Comparison of ENCODE assay signal across 13 cellular contexts in genomic region chr15:32898991-32899613, GRCh38.
DNase-seq lines count a peak whose midpoint lies in the region; ATAC-seq and TF ChIP-seq lines count a peak whose summit lies in the region.
"Had no signal": no experiment of that assay in that cellular context is flagged by ENCODE, and none has a peak within 500 bp of the region (broad histone marks: within the 10 kb centered on the region; RNA-seq: fewer than 3 reads in every experiment).

No MANE protein-coding gene starts in this region.

- DNase-seq in NCI-H1092 treated with DMSO at 0.1 percent for 48 hours (lab: John Stamatoyannopoulos, UW), result peak; percentile 93
- peak; percentile 78 for DNase-seq in WTC11 (ENCODE audit: low spot score)
- DNase-seq in medulla oblongata (ENCODE audit: extremely low spot score), result peak; percentile 23
- no peak for DNase-seq in NOMO-1 (lab: John Stamatoyannopoulos, UW; ENCODE audit: unreplicated experiment in 2 of 2)
- no peak for DNase-seq in NCI-H187 treated with DMSO at 0.1 percent for 48 hours (lab: John Stamatoyannopoulos, UW)
- no peak for DNase-seq in kidney glomerular epithelial cell (lab: John Stamatoyannopoulos, UW)
- DNase-seq: activated CD8-positive, alpha-beta memory T cell treated with anti-CD3 and anti-CD28 coated beads, Interleukin-2, amount 50 U/mL, for 48 hours; foreskin keratinocyte; NCI-H446; SIG-M5 had no signal

- no peaks in the 10 kb centered on the region for H3K36me3 Mint-ChIP-seq in WTC11

- peak overlapping the region; percentile 83 for H3K27ac Mint-ChIP-seq in WTC11
- H3K27ac Mint-ChIP-seq: CD14-positive monocyte had no signal

- ATAC-seq in GM18868 (IDR thresholded peaks at IDR 0.05; ENCODE audit: unreplicated experiment), result peak; percentile 38
- ATAC-seq in WTC11, result peak; percentile 93
- no peak for ATAC-seq in HG03521 (IDR thresholded peaks at IDR 0.05; ENCODE audit: unreplicated experiment)
- ATAC-seq: foreskin keratinocyte had no signal

- H3K9me3 Mint-ChIP-seq in WTC11, result no peaks in the 10 kb centered on the region
- H3K9me3 Mint-ChIP-seq: CD14-positive monocyte had no signal

- peaks cover 42% of the 10 kb centered on the region for H3K4me1 Mint-ChIP-seq in WTC11

- TF ChIP-seq CTCF in WTC11 (IDR thresholded peaks at IDR 0.05), result no peak

- H3K4me3 Mint-ChIP-seq in WTC11, result peak overlapping the region; percentile 35
- H3K4me3 Mint-ChIP-seq: CD14-positive monocyte had no signal

- H3K27me3 Mint-ChIP-seq in WTC11 (ENCODE audit: low read depth), result peaks cover 23% of the 10 kb centered on the region

- CTCF ChIA-PET in WTC11 (lab: Charles Lee), result interaction anchor here (0.6 to 2.5 kb wide), 6 partner anchors 10 to 57 kb away, joined by 3 to 12 read pairs (median 5); no protein-coding TSS in a partner anchor

- POLR2A ChIA-PET in WTC11 (lab: Charles Lee), result no interaction called here

TF ChIP-seq in WTC11, 78 proteins besides CTCF, POLR2A, EP300 and RAD21 (continues in another document):
- TF ChIP-seq TEAD1 (CRISPR knock-in tag; IDR thresholded peaks at IDR 0.05) (peak; percentile 88; the same call in 1 of the 2 replicates), ZNF396 (CRISPR knock-in tag; IDR thresholded peaks at IDR 0.05; ENCODE audit: borderline replicate concordance) (no peak), CBFB (CRISPR knock-in tag; IDR thresholded peaks at IDR 0.05; ENCODE audit: low read depth) (0 out of 2 replicates have a peak, but pooled peaks have one; percentile 56), FOXP4 (CRISPR knock-in tag; IDR thresholded peaks at IDR 0.05) (peak; percentile 98), ZNF219 (CRISPR knock-in tag; IDR thresholded peaks at IDR 0.05; ENCODE audit: borderline replicate concordance) (peak; percentile 57; the same call in 1 of the 2 replicates), MYBL2 (CRISPR knock-in tag; IDR thresholded peaks at IDR 0.05) (peak; percentile 41; the same call in 1 of the 2 replicates), JUN (CRISPR knock-in tag; IDR thresholded peaks at IDR 0.05) (no peak), SP1 (CRISPR knock-in tag; conservative IDR thresholded peaks at IDR 0.05) (peak; percentile 70; the same call in 1 of the 2 replicates), ZNF416 (CRISPR knock-in tag; IDR thresholded peaks at IDR 0.05) (0 out of 2 replicates have a peak, but pooled peaks have one; percentile 38), ZMAT4 (CRISPR knock-in tag; IDR thresholded peaks at IDR 0.05) (no peak), CREM (CRISPR knock-in tag; IDR thresholded peaks at IDR 0.05) (no peak), ZNF121 (CRISPR knock-in tag; IDR thresholded peaks at IDR 0.05) (0 out of 2 replicates have a peak, but pooled peaks have one; percentile 35), ZNF423 (CRISPR knock-in tag; IDR thresholded peaks at IDR 0.05) (peak; percentile 100), ZNF263 (CRISPR knock-in tag; IDR thresholded peaks at IDR 0.05; ENCODE audit: low read depth) (no peak), GTF2I (CRISPR knock-in tag; conservative IDR thresholded peaks at IDR 0.05) (0 out of 2 replicates have a peak, but pooled peaks have one; percentile 46), KAT7 (CRISPR knock-in tag; IDR thresholded peaks at IDR 0.05; ENCODE audit: borderline replicate concordance) (0 out of 2 replicates have a peak, but pooled peaks have one; percentile 54), ZNF281 (CRISPR knock-in tag; IDR thresholded peaks at IDR 0.05) (0 out of 2 replicates have a peak, but pooled peaks have one; percentile 52), PRRX2 (CRISPR knock-in tag; IDR thresholded peaks at IDR 0.05) (no peak)
- TF ChIP-seq, protein P1, sequence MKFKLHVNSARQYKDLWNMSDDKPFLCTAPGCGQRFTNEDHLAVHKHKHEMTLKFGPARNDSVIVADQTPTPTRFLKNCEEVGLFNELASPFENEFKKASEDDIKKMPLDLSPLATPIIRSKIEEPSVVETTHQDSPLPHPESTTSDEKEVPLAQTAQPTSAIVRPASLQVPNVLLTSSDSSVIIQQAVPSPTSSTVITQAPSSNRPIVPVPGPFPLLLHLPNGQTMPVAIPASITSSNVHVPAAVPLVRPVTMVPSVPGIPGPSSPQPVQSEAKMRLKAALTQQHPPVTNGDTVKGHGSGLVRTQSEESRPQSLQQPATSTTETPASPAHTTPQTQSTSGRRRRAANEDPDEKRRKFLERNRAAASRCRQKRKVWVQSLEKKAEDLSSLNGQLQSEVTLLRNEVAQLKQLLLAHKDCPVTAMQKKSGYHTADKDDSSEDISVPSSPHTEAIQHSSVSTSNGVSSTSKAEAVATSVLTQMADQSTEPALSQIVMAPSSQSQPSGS (CRISPR knock-in tag; IDR thresholded peaks at IDR 0.05; ENCODE audit: borderline replicate concordance, low read depth), result no peak
- TF ChIP-seq, protein P2, sequence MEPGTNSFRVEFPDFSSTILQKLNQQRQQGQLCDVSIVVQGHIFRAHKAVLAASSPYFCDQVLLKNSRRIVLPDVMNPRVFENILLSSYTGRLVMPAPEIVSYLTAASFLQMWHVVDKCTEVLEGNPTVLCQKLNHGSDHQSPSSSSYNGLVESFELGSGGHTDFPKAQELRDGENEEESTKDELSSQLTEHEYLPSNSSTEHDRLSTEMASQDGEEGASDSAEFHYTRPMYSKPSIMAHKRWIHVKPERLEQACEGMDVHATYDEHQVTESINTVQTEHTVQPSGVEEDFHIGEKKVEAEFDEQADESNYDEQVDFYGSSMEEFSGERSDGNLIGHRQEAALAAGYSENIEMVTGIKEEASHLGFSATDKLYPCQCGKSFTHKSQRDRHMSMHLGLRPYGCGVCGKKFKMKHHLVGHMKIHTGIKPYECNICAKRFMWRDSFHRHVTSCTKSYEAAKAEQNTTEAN (CRISPR knock-in tag; IDR thresholded peaks at IDR 0.05), result peak; percentile 65; the same call in 1 of the 2 replicates
- TF ChIP-seq, protein P3, sequence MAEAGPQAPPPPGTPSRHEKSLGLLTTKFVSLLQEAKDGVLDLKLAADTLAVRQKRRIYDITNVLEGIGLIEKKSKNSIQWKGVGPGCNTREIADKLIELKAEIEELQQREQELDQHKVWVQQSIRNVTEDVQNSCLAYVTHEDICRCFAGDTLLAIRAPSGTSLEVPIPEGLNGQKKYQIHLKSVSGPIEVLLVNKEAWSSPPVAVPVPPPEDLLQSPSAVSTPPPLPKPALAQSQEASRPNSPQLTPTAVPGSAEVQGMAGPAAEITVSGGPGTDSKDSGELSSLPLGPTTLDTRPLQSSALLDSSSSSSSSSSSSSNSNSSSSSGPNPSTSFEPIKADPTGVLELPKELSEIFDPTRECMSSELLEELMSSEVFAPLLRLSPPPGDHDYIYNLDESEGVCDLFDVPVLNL (CRISPR knock-in tag; IDR thresholded peaks at IDR 0.05; ENCODE audit: borderline replicate concordance, low read depth), result no peak
- TF ChIP-seq, protein P4, sequence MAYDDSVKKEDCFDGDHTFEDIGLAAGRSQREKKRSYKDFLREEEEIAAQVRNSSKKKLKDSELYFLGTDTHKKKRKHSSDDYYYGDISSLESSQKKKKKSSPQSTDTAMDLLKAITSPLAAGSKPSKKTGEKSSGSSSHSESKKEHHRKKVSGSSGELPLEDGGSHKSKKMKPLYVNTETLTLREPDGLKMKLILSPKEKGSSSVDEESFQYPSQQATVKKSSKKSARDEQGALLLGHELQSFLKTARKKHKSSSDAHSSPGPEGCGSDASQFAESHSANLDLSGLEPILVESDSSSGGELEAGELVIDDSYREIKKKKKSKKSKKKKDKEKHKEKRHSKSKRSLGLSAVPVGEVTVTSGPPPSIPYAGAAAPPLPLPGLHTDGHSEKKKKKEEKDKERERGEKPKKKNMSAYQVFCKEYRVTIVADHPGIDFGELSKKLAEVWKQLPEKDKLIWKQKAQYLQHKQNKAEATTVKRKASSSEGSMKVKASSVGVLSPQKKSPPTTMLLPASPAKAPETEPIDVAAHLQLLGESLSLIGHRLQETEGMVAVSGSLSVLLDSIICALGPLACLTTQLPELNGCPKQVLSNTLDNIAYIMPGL (CRISPR knock-in tag; IDR thresholded peaks at IDR 0.05), result no peak

Comparison
In these comparisons a context has a peak if more than half of its experiments do, and no peak if none do; other contexts are left out.
1. DNase-seq: peak in NCI-H1092 treated with DMSO at 0.1 percent for 48 hours (single experiment), WTC11 (single experiment) and medulla oblongata (single experiment); none in NOMO-1 (0 of 2), NCI-H187 treated with DMSO at 0.1 percent for 48 hours (single experiment) and kidney glomerular epithelial cell (single experiment).